ENCODE assay signal across 29 cellular contexts in the genomic region with DNA sequence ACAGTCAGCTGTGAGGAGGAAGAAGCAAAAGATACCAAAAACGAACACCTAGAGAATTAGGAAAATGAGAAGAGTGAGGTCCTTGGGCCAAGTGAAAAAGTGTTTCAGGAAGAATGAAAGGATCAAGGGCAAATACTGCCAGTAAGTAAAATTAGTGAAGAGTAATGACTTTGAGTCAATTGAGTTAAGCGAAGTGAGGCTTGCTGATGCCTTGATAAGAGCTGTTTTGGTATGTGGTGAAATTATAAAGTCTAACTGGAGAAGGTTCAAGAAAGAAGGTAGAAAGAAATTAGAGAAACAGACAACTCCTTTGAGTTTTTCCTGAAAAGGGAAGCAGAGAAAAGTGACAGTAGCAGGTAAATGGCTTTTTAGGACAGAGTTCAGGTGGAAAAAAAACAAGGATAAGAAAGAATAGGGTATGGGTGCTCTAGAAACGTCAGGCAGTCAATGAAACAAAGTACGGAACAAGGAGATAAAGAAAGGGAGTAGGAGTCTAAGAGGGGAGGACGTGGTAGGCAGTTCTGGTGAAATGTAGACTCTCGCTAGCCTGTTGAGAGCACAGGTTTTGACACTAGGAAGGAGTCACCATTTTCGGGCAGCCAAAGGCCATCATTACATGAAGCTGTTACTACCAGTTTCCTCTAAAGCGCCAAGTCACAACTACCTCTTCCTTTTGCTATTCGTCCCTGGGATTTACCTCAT. TPM values are rescaled to one million over a fixed set of nuclear protein-coding genes. Genes with fewer than 3 reads are reported as not detected.
"Had no signal": no experiment of that assay in that cellular context is flagged by ENCODE, and none has a peak within 500 bp of the region (broad histone marks: within the 10 kb centered on the region; RNA-seq: fewer than 3 reads in every experiment).

No MANE protein-coding gene starts in this region.

- FAIRE-seq: TTC549 had no signal

- DNase-seq: activated B cell treated with CpG ODN at 0.5 μM for 24 hours; activated CD4-positive, alpha-beta memory T cell treated with anti-CD3 and anti-CD28 coated beads for 36 hours; activated CD4-positive, alpha-beta T cell treated with anti-CD3 and anti-CD28 coated beads for 4 hours; activated CD4-positive, alpha-beta T cell treated with anti-CD3 and anti-CD28 coated beads, Interleukin-2, amount 10 ng/mL, durations not matched to agents 24 days and 14 days; activated CD4-positive, alpha-beta T cell treated with anti-CD3 and anti-CD28 coated beads, Interleukin-2, amount 50 U/mL, for 1 hour; activated CD4-positive, alpha-beta T cell treated with anti-CD3 and anti-CD28 coated beads, Interleukin-2, amount 50 U/mL, for 4 hours; activated CD4-positive, CD25-positive, alpha-beta regulatory T cell treated with anti-CD3 and anti-CD28 coated beads, Interleukin-2, amount 50 U/mL, for 72 hours; activated CD8-positive, alpha-beta memory T cell treated with anti-CD3 and anti-CD28 coated beads, Interleukin-2, amount 50 U/mL, for 4 hours; activated CD8-positive, alpha-beta T cell treated with anti-CD3 and anti-CD28 coated beads for 36 hours; activated effector memory CD4-positive, alpha-beta T cell treated with anti-CD3 and anti-CD28 coated beads, Interleukin-2, amount 50 U/mL, for 16 hours; activated gamma-delta T cell treated with Interleukin-2 at 50 U/mL for 16 hours; activated naive CD4-positive, alpha-beta T cell; activated naive CD4-positive, alpha-beta T cell treated with anti-CD3 and anti-CD28 coated beads, Interleukin-2, amount 10 ng/mL, durations not matched to agents 7 days and 5 days; activated naive CD8-positive, alpha-beta T cell treated with anti-CD3 and anti-CD28 coated beads, Interleukin-2, amount 10 ng/mL, durations not matched to agents 7 days and 5 days; activated naive CD8-positive, alpha-beta T cell treated with anti-CD3 and anti-CD28 coated beads, Interleukin-2, amount 50 U/mL, for 24 hours; activated T-cell treated with anti-CD3 and anti-CD28 coated beads for 4 hours; activated T-cell treated with anti-CD3 and anti-CD28 coated beads, Interleukin-2, amount 50 U/mL, for 1 hour; activated T-cell treated with anti-CD3 and anti-CD28 coated beads, Interleukin-2, amount 50 U/mL, for 4 hours; activated T-cell treated with anti-CD3 and anti-CD28 coated beads, Interleukin-2, amount 50 U/mL, for 72 hours; amygdala; anterior cingulate cortex; central memory CD4-positive, alpha-beta T cell; T-helper 1 cell; T-helper 2 cell; T-helper 9 cell had no signal

- ATAC-seq: activated CD8-positive, alpha-beta T cell treated with anti-CD3 and anti-CD28 coated beads for 36 hours; activated naive CD8-positive, alpha-beta T cell treated with anti-CD3 and anti-CD28 coated beads, Interleukin-2, amount 50 U/mL, for 24 hours; activated T-cell treated with anti-CD3 and anti-CD28 coated beads, Interleukin-2, amount 50 U/mL, for 4 hours; activated T-cell treated with anti-CD3 and anti-CD28 coated beads, Interleukin-2, amount 50 U/mL, for 72 hours; activated T-helper 17 cell treated with anti-CD3 and anti-CD28 coated beads, Interleukin-2, amount 50 U/mL, for 72 hours had no signal

- H3K27me3 ChIP-seq: ascending aorta had no signal

- H3K27ac ChIP-seq: ascending aorta, VCaP had no signal

- H3K9me3 ChIP-seq: ascending aorta had no signal

- H3K4me3 ChIP-seq: ascending aorta had no signal

- H3K4me1 ChIP-seq: ascending aorta had no signal

RNA-seq across cellular contexts. Expression of gene GEN1, which starts 43.2 kb away (rescaled TPM):
- total RNA-seq: ascending aorta had no signal
